ENCODE assay signal across 10 cellular contexts in the genomic region with DNA sequence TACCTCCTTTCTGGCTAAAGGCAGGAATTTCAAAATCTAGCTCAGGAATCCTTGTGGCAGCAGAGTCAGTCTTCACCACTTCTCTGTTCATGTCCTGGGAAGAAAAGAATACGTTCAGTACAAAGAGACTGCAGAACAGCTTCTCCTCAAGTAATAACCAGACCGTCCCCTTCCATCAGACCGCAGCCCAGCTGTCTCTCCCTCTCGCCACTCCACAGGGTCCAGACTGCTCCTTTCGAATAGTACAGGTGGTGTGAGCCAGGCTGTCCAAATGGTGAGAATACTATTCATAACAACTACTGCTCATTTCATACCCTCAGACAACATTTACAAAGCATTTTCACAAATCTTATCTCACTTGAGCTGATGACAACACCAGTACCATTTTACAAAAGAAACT. TPM values are rescaled to one million over a fixed set of nuclear protein-coding genes. Genes with fewer than 3 reads are reported as not detected.
DNase-seq lines count a peak whose midpoint lies in the region; ATAC-seq and TF ChIP-seq lines count a peak whose summit lies in the region.
"Had no signal": no experiment of that assay in that cellular context is flagged by ENCODE, and none has a peak within 500 bp of the region (broad histone marks: within the 10 kb centered on the region; RNA-seq: fewer than 3 reads in every experiment).

No MANE protein-coding gene starts in this region.

- H3K4me3 ChIP-seq in left ventricle myocardium inferior: peak overlapping the region; percentile 85
- peak overlapping the region; percentile 79 for H3K4me3 ChIP-seq in brain microvascular endothelial cell (ENCODE audit: low read depth, low read length)

- H3K27ac Mint-ChIP-seq in mesothelial cell of epicardium: peak overlapping the region; percentile 55

- DNase-seq in left ventricle myocardium inferior (no peak), cardiac septum (ENCODE audit: low spot score) (no peak), brain microvascular endothelial cell (no peak), mesothelial cell of epicardium (ENCODE audit: low spot score in 2 of 2, unreplicated experiment in 2 of 2) (no peak), substantia nigra (lab: John Stamatoyannopoulos, UW) (no peak), head of caudate nucleus (no peak), NCI-H2107 (lab: John Stamatoyannopoulos, UW) (no peak)

- H3K4me3 Mint-ChIP-seq in mesothelial cell of epicardium: peak overlapping the region; percentile 99

- H3K36me3 ChIP-seq in left ventricle myocardium inferior (peaks cover 48% of the 10 kb centered on the region), brain microvascular endothelial cell (replicated peaks) (peaks cover 44% of the 10 kb centered on the region)

- peaks cover 33% of the 10 kb centered on the region for H3K4me1 ChIP-seq in left ventricle myocardium inferior

- H3K9me3 Mint-ChIP-seq in mesothelial cell of epicardium: no peaks in the 10 kb centered on the region

- H3K27me3 ChIP-seq in left ventricle myocardium inferior (ENCODE audit: low read depth) (no peaks in the 10 kb centered on the region), brain microvascular endothelial cell (replicated peaks) (no peaks in the 10 kb centered on the region)

- no peak for TF ChIP-seq CTCF in left ventricle myocardium inferior (IDR thresholded peaks at IDR 0.05; ENCODE audit: borderline replicate concordance)
- no peak for TF ChIP-seq CTCF in brain microvascular endothelial cell (IDR thresholded peaks at IDR 0.05; ENCODE audit: low read depth, low read length, missing control alignments)
- TF ChIP-seq CTCF in mesothelial cell of epicardium (IDR thresholded peaks at IDR 0.05; ENCODE audit: unreplicated experiment): no peak

- peaks cover 6% of the 10 kb centered on the region for H3K27me3 Mint-ChIP-seq in mesothelial cell of epicardium (ENCODE audit: low read depth)

- intact Hi-C loops in left ventricle myocardium inferior (cut with micrococcal nuclease): loop anchor here (5.0 kb wide), 1 partner anchor 320 kb away; no protein-coding TSS in a partner anchor
- intact Hi-C loops in cardiac septum (cut with DNase I): no loop called here
- intact Hi-C loops in head of caudate nucleus (cut with DNase I): loop anchor here (5.0 kb wide), 1 partner anchor 445 kb away; a partner anchor contains a TSS

- no peak for ATAC-seq in HG03175 (IDR thresholded peaks at IDR 0.05; ENCODE audit: unreplicated experiment)

- H3K36me3 Mint-ChIP-seq in mesothelial cell of epicardium: peaks cover 34% of the 10 kb centered on the region

- in situ Hi-C loops in brain microvascular endothelial cell (cut with HindIII; ENCODE audit: low pct_ligation_motif_present, low sequenced_read_pairs): no loop called here

- H3K9me3 ChIP-seq in left ventricle myocardium inferior (replicated peaks): no peaks in the 10 kb centered on the region

- no peak overlapping the region for H3K27ac ChIP-seq in left ventricle myocardium inferior (replicated peaks)
- H3K27ac ChIP-seq in brain microvascular endothelial cell: no peak overlapping the region
- no peak overlapping the region for H3K27ac ChIP-seq in substantia nigra (ENCODE audit: low read depth, low read length, poor library complexity, severe bottlenecking)

- H3K4me1 Mint-ChIP-seq in mesothelial cell of epicardium: peaks cover 18% of the 10 kb centered on the region

RNA-seq across cellular contexts. Expression of a gene that starts 0.9 kb away (rescaled TPM):
- total RNA-seq in left ventricle myocardium inferior (26.4 TPM), cardiac septum (24.8 TPM), mesothelial cell of epicardium (39.1 to 41.5 TPM (median 40.9 TPM) in 3 replicates)

RNA-seq across cellular contexts. Expression of a gene that starts 4.7 kb away (rescaled TPM):
- total RNA-seq in left ventricle myocardium inferior (not detected), cardiac septum (not detected), mesothelial cell of epicardium (not detected in 3 replicates)
- total RNA-seq: dermis microvascular lymphatic vessel endothelial cell, subcutaneous adipose tissue had no signal

RNA-seq across cellular contexts. Expression of a gene that starts 14.2 kb away (rescaled TPM):
- total RNA-seq in left ventricle myocardium inferior (7.1 TPM), cardiac septum (8.3 TPM), mesothelial cell of epicardium (21.2 to 22.2 TPM (median 21.4 TPM) in 3 replicates)

RNA-seq across cellular contexts. Expression of a gene that starts 36.1 kb away (rescaled TPM):
- total RNA-seq in left ventricle myocardium inferior (not detected), cardiac septum (not detected), mesothelial cell of epicardium (not detected in 3 replicates)
- total RNA-seq: dermis microvascular lymphatic vessel endothelial cell, subcutaneous adipose tissue had no signal

RNA-seq across cellular contexts. Expression of a gene that starts 42.7 kb away (rescaled TPM):
- total RNA-seq in left ventricle myocardium inferior (not detected), cardiac septum (not detected), mesothelial cell of epicardium (not detected in 3 replicates)
- total RNA-seq: dermis microvascular lymphatic vessel endothelial cell, subcutaneous adipose tissue had no signal
